Comparison of ENCODE assay signal across 17 cellular contexts in genomic region chr22:49869855-49870712, GRCh38. TPM values are rescaled to one million over a fixed set of nuclear protein-coding genes. Genes with fewer than 3 reads are reported as not detected.
DNase-seq lines count a peak whose midpoint lies in the region; ATAC-seq, FAIRE-seq and TF ChIP-seq lines count a peak whose summit lies in the region.
"Had no signal": no experiment of that assay in that cellular context is flagged by ENCODE, and none has a peak within 500 bp of the region (broad histone marks: within the 10 kb centered on the region; RNA-seq: fewer than 3 reads in every experiment).

No MANE protein-coding gene starts in this region.

- H3K36me3 ChIP-seq in KOPT-K1 (ENCODE audit: insufficient read depth, low read length) = peaks cover 17% of the 10 kb centered on the region; the same call in 1 of the 2 replicates
- H3K36me3 ChIP-seq in neural progenitor cell = peaks cover 7% of the 10 kb centered on the region

- no peak overlapping the region for H3K4me3 Mint-ChIP-seq in activated naive CD4-positive, alpha-beta T cell treated with anti-CD3 and anti-CD28 coated beads, Interleukin-2, amount 10 ng/mL, durations not matched to agents 7 days and 5 days
- peak overlapping the region; percentile 15 for H3K4me3 Mint-ChIP-seq in activated naive CD8-positive, alpha-beta T cell treated with anti-CD3 and anti-CD28 coated beads, Interleukin-2, amount 50 U/mL, for 24 hours
- H3K4me3 Mint-ChIP-seq in neural progenitor cell = peak overlapping the region; percentile 21
- H3K4me3 Mint-ChIP-seq: HFFc6 had no signal

- no peak for FAIRE-seq in H54 (lab: Jason Lieb, UNC)
- FAIRE-seq: endothelial cell of umbilical vein had no signal

- H3K4me2 ChIP-seq in neural progenitor cell = no peak overlapping the region

- peaks cover 67% of the 10 kb centered on the region for H3K36me3 Mint-ChIP-seq in activated naive CD4-positive, alpha-beta T cell treated with anti-CD3 and anti-CD28 coated beads, Interleukin-2, amount 10 ng/mL, durations not matched to agents 7 days and 5 days
- H3K36me3 Mint-ChIP-seq in activated naive CD8-positive, alpha-beta T cell treated with anti-CD3 and anti-CD28 coated beads, Interleukin-2, amount 50 U/mL, for 24 hours (ENCODE audit: low read depth) = peaks cover 68% of the 10 kb centered on the region
- H3K36me3 Mint-ChIP-seq in neural progenitor cell = peaks cover 73% of the 10 kb centered on the region

- peaks cover 56% of the 10 kb centered on the region for H3K4me1 Mint-ChIP-seq in activated naive CD4-positive, alpha-beta T cell treated with anti-CD3 and anti-CD28 coated beads, Interleukin-2, amount 10 ng/mL, durations not matched to agents 7 days and 5 days
- H3K4me1 Mint-ChIP-seq in activated naive CD8-positive, alpha-beta T cell treated with anti-CD3 and anti-CD28 coated beads, Interleukin-2, amount 50 U/mL, for 24 hours = peaks cover 62% of the 10 kb centered on the region
- no peaks in the 10 kb centered on the region for H3K4me1 Mint-ChIP-seq in neural progenitor cell

- no peak overlapping the region for H3K9ac ChIP-seq in neural progenitor cell

- TF ChIP-seq POLR2A in H54 (IDR thresholded peaks at IDR 0.05; ENCODE audit: low read depth, low read length) = no peak

- no peak for DNase-seq in activated naive CD4-positive, alpha-beta T cell treated with anti-CD3 and anti-CD28 coated beads, Interleukin-2, amount 10 ng/mL, durations not matched to agents 7 days and 5 days
- no peak for DNase-seq in activated naive CD4-positive, alpha-beta T cell (lab: John Stamatoyannopoulos, UW)
- DNase-seq in activated naive CD8-positive, alpha-beta T cell treated with anti-CD3 and anti-CD28 coated beads, Interleukin-2, amount 50 U/mL, for 24 hours = no peak
- DNase-seq in neural progenitor cell (ENCODE audit: low spot score) = no peak
- DNase-seq in SHP77 (lab: John Stamatoyannopoulos, UW) = no peak
- DNase-seq in H54 (ENCODE audit: insufficient read length, low spot score) = no peak
- DNase-seq in AML-193 (lab: John Stamatoyannopoulos, UW) = no peak
- DNase-seq: DMS153; foreskin keratinocyte; HFFc6; NCI-H2029; NCI-H446 treated with DMSO at 0.1 percent for 48 hours; stimulated activated CD4-positive, alpha-beta T cell treated with anti-CD3 and anti-CD28 coated beads, Interleukin-2, amount 100 ng/mL, for 48 hours had no signal

- ATAC-seq in activated naive CD8-positive, alpha-beta T cell treated with anti-CD3 and anti-CD28 coated beads, Interleukin-2, amount 50 U/mL, for 24 hours = peak; percentile 39
- ATAC-seq: foreskin keratinocyte, Right ventricle myocardium inferior had no signal

- H3K27me3 ChIP-seq in neural progenitor cell = no peaks in the 10 kb centered on the region
- H3K27me3 ChIP-seq: foreskin keratinocyte had no signal

- peak overlapping the region; percentile 67 for H3K27ac Mint-ChIP-seq in activated naive CD4-positive, alpha-beta T cell treated with anti-CD3 and anti-CD28 coated beads, Interleukin-2, amount 10 ng/mL, durations not matched to agents 7 days and 5 days
- peak overlapping the region; percentile 55 for H3K27ac Mint-ChIP-seq in activated naive CD8-positive, alpha-beta T cell treated with anti-CD3 and anti-CD28 coated beads, Interleukin-2, amount 50 U/mL, for 24 hours
- H3K27ac Mint-ChIP-seq in neural progenitor cell = no peak overlapping the region
- H3K27ac Mint-ChIP-seq: HFFc6 had no signal

- H3K27ac ChIP-seq in KOPT-K1 (ENCODE audit: low read depth, low read length, poor library complexity, severe bottlenecking) (peak overlapping the region; percentile 91), neural progenitor cell (no peak overlapping the region)
- H3K27ac ChIP-seq: foreskin keratinocyte, thoracic aorta had no signal

- peaks cover 43% of the 10 kb centered on the region for H3K9me3 Mint-ChIP-seq in activated naive CD4-positive, alpha-beta T cell treated with anti-CD3 and anti-CD28 coated beads, Interleukin-2, amount 10 ng/mL, durations not matched to agents 7 days and 5 days
- H3K9me3 Mint-ChIP-seq in activated naive CD8-positive, alpha-beta T cell treated with anti-CD3 and anti-CD28 coated beads, Interleukin-2, amount 50 U/mL, for 24 hours = peaks cover 34% of the 10 kb centered on the region
- H3K9me3 Mint-ChIP-seq in neural progenitor cell = peaks cover 80% of the 10 kb centered on the region

- H2AFZ ChIP-seq in neural progenitor cell (replicated peaks) = no peak overlapping the region

- CTCF ChIA-PET in activated naive CD4-positive, alpha-beta T cell treated with anti-CD3 and anti-CD28 coated beads, Interleukin-2, amount 10 ng/mL, durations not matched to agents 7 days and 5 days (lab: Charles Lee) = no interaction called here

- H3F3A ChIP-seq in neural progenitor cell (ENCODE audit: low read depth) = peaks cover 3% of the 10 kb centered on the region

- H4K20me1 ChIP-seq in neural progenitor cell (ENCODE audit: low read depth) = no peaks in the 10 kb centered on the region

- H3K27me3 Mint-ChIP-seq in activated naive CD4-positive, alpha-beta T cell treated with anti-CD3 and anti-CD28 coated beads, Interleukin-2, amount 10 ng/mL, durations not matched to agents 7 days and 5 days = no peaks in the 10 kb centered on the region
- no peaks in the 10 kb centered on the region for H3K27me3 Mint-ChIP-seq in activated naive CD8-positive, alpha-beta T cell treated with anti-CD3 and anti-CD28 coated beads, Interleukin-2, amount 50 U/mL, for 24 hours
- no peaks in the 10 kb centered on the region for H3K27me3 Mint-ChIP-seq in neural progenitor cell (ENCODE audit: insufficient read depth, low read depth)

- H3K9me3 ChIP-seq in KOPT-K1 (ENCODE audit: insufficient read depth, low read length, poor library complexity, severe bottlenecking) (peaks cover 17% of the 10 kb centered on the region), neural progenitor cell (ENCODE audit: low read depth) (peaks cover 4% of the 10 kb centered on the region)

- no peak overlapping the region for H3K4me3 ChIP-seq in neural progenitor cell
- H3K4me3 ChIP-seq: thoracic aorta had no signal

- no peaks in the 10 kb centered on the region for H3K4me1 ChIP-seq in neural progenitor cell
- H3K4me1 ChIP-seq: foreskin keratinocyte had no signal

- peaks cover 99% of the 10 kb centered on the region for H3K79me2 ChIP-seq in neural progenitor cell (ENCODE audit: low read depth)

- no peak for TF ChIP-seq CTCF in neural progenitor cell (IDR thresholded peaks at IDR 0.05)

RNA-seq across cellular contexts. Expression of gene ZBED4, which starts 16.4 kb away (rescaled TPM):
- total RNA-seq in neural progenitor cell (ENCODE audit: low replicate concordance) = 23.1 and 29.3 TPM in 2 replicates

RNA-seq across cellular contexts. Expression of gene BRD1, which starts 42.4 kb away (rescaled TPM):
- total RNA-seq in neural progenitor cell (ENCODE audit: low replicate concordance) = 31.2 and 46.7 TPM in 2 replicates

RNA-seq across cellular contexts. Expression of gene ALG12, which starts 48.2 kb away (rescaled TPM):
- 4.9 and 14.2 TPM in 2 replicates for total RNA-seq in neural progenitor cell (ENCODE audit: low replicate concordance)

RNA-seq across cellular contexts. Expression of gene CRELD2, which starts 48.4 kb away (rescaled TPM):
- total RNA-seq in neural progenitor cell (ENCODE audit: low replicate concordance) = 12.2 and 22.6 TPM in 2 replicates
